9 cellular contexts compared by ENCODE assay signal in genomic region chr20:49938173-49939163, GRCh38. TPM values are rescaled to one million over a fixed set of nuclear protein-coding genes. Genes with fewer than 3 reads are reported as not detected.
A peak's percentile ranks its signal among the peaks of the same experiment; 100 is the strongest.
DNase-seq lines count a peak whose midpoint lies in the region; ATAC-seq and TF ChIP-seq lines count a peak whose summit lies in the region.
"Had no signal": no experiment of that assay in that cellular context is flagged by ENCODE, and none has a peak within 500 bp of the region (broad histone marks: within the 10 kb centered on the region; RNA-seq: fewer than 3 reads in every experiment).

No MANE protein-coding gene starts in this region.

- TF ChIP-seq CTCF in LNCaP clone FGC (IDR thresholded peaks at IDR 0.05; ENCODE audit: control insufficient read depth, extremely low read depth, insufficient read depth), result no peak

- H3K27me3 Mint-ChIP-seq in central memory CD8-positive, alpha-beta T cell, result no peaks in the 10 kb centered on the region

- ATAC-seq in central memory CD8-positive, alpha-beta T cell (replicated peaks; ENCODE audit: extremely low read depth, poor library complexity, severe bottlenecking), result no peak
- no peak for ATAC-seq in GM19397 (IDR thresholded peaks at IDR 0.05; ENCODE audit: unreplicated experiment)

- peaks cover 58% of the 10 kb centered on the region for H3K4me1 Mint-ChIP-seq in central memory CD8-positive, alpha-beta T cell

- peak overlapping the region; percentile 84 for H3K4me3 ChIP-seq in LNCaP clone FGC (ENCODE audit: low read depth, low read length)

- H3K36me3 Mint-ChIP-seq in central memory CD8-positive, alpha-beta T cell (ENCODE audit: insufficient read depth), result peaks cover 39% of the 10 kb centered on the region

- no peaks in the 10 kb centered on the region for H3K9me3 Mint-ChIP-seq in central memory CD8-positive, alpha-beta T cell

- DNase-seq in AG08395 (ENCODE audit: low spot score) (peak; percentile 43), LNCaP clone FGC (ENCODE audit: low read depth) (no peak), mucosa of gallbladder (ENCODE audit: low spot score) (peak; percentile 35), T1000 (lab: John Stamatoyannopoulos, UW) (no peak), CD1c-positive myeloid dendritic cell (ENCODE audit: extremely low spot score) (no peak), NCI-H526 (lab: John Stamatoyannopoulos, UW) (no peak)
- DNase-seq in central memory CD8-positive, alpha-beta T cell (ENCODE audit: low spot score in 2 of 2), result no peak

- H3K4me3 Mint-ChIP-seq in central memory CD8-positive, alpha-beta T cell, result peak overlapping the region; percentile 60

- H3K27ac Mint-ChIP-seq in central memory CD8-positive, alpha-beta T cell (ENCODE audit: low read depth), result no peak overlapping the region

RNA-seq across cellular contexts. Expression of gene RNF114, which starts 2.3 kb away (rescaled TPM):
- total RNA-seq in mucosa of gallbladder, result 78.8 TPM

RNA-seq across cellular contexts. Expression of gene SPATA2, which starts 23.1 kb away (rescaled TPM):
- 13.4 TPM for total RNA-seq in mucosa of gallbladder

RNA-seq across cellular contexts. Expression of gene SNAI1, which starts 44.3 kb away (rescaled TPM):
- total RNA-seq in mucosa of gallbladder, result 3.2 TPM
- total RNA-seq: temporal lobe had no signal

Comparison
In these comparisons a context has a peak if more than half of its experiments do, and no peak if none do; other contexts are left out.
1. DNase-seq: peak in AG08395 (single experiment) and mucosa of gallbladder (single experiment); none in LNCaP clone FGC (single experiment), central memory CD8-positive, alpha-beta T cell (0 of 2), T1000 (single experiment), CD1c-positive myeloid dendritic cell (single experiment) and NCI-H526 (0 of 2).